12 cellular contexts compared by ENCODE assay signal in the genomic region with DNA sequence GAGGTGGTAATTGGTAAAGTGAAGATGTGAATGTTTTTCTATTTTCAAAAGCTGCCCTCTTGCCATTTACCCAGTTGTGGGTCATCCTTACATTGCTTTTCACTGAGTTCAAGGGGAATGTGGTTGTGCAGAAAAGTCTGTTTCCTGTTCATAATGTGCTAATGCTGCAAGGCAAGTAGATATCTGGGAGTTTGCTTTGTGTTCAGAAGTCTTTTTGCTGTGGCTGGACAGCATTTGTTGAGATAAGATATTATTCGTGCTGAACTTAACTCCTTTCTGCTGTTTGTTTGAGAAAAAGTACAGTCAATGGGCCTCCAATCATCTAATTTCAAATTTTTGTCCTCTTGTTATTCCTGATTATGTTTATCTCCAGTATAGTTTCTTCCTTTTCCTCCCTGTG.
A peak's percentile ranks its signal among the peaks of the same experiment; 100 is the strongest.
DNase-seq lines count a peak whose midpoint lies in the region; ATAC-seq and TF ChIP-seq lines count a peak whose summit lies in the region.
"Had no signal": no experiment of that assay in that cellular context is flagged by ENCODE, and none has a peak within 500 bp of the region (broad histone marks: within the 10 kb centered on the region; RNA-seq: fewer than 3 reads in every experiment).

No MANE protein-coding gene starts in this region.

- peaks cover 3% of the 10 kb centered on the region for H3K9me3 Mint-ChIP-seq in glutamatergic neuron (ENCODE audit: unreplicated experiment)

- H3K4me3 Mint-ChIP-seq in glutamatergic neuron (ENCODE audit: unreplicated experiment), result no peak overlapping the region
- H3K4me3 Mint-ChIP-seq: type B pancreatic cell, WTC11 had no signal

- TF ChIP-seq CTCF in cardiac muscle cell (IDR thresholded peaks at IDR 0.05; ENCODE audit: low read depth, low read length), result no peak
- no peak for TF ChIP-seq CTCF in astrocyte of the spinal cord (IDR thresholded peaks at IDR 0.05; ENCODE audit: low read depth, low read length)
- TF ChIP-seq CTCF in glutamatergic neuron (IDR thresholded peaks at IDR 0.05; ENCODE audit: partially characterized antibody, unreplicated experiment), result no peak
- no peak for TF ChIP-seq CTCF in thoracic aorta (IDR thresholded peaks at IDR 0.05)

- H3K27me3 ChIP-seq in cardiac muscle cell (no peaks in the 10 kb centered on the region), thoracic aorta (replicated peaks; ENCODE audit: insufficient read depth) (no peaks in the 10 kb centered on the region)

- H3K9me3 ChIP-seq in cardiac muscle cell (ENCODE audit: low read depth), result no peaks in the 10 kb centered on the region
- no peaks in the 10 kb centered on the region for H3K9me3 ChIP-seq in thoracic aorta

- peak overlapping the region; percentile 20 for H3K27ac Mint-ChIP-seq in glutamatergic neuron (ENCODE audit: unreplicated experiment)
- H3K27ac Mint-ChIP-seq: type B pancreatic cell had no signal

- in situ Hi-C loops in astrocyte of the spinal cord (cut with HindIII; ENCODE audit: low sequenced_read_pairs), result no loop called here

- H3K27ac ChIP-seq in cardiac muscle cell (peak overlapping the region; percentile 37), thoracic aorta (peak overlapping the region; percentile 91 to 93)

- H3K4me3 ChIP-seq in cardiac muscle cell, result no peak overlapping the region
- no peak overlapping the region for H3K4me3 ChIP-seq in astrocyte of the spinal cord (ENCODE audit: low read depth, low read length)
- H3K4me3 ChIP-seq in thoracic aorta, result no peak overlapping the region

- peaks cover 27% of the 10 kb centered on the region for H3K4me1 ChIP-seq in cardiac muscle cell (ENCODE audit: low read depth)
- H3K4me1 ChIP-seq in thoracic aorta (ENCODE audit: control insufficient read depth in 1 of 2, low read depth in 2 of 2), result peaks cover 59 to 94% of the 10 kb centered on the region in 2 donors

- peaks cover 4% of the 10 kb centered on the region for H3K36me3 ChIP-seq in cardiac muscle cell
- H3K36me3 ChIP-seq in thoracic aorta, result no peaks in the 10 kb centered on the region

- ATAC-seq in left cardiac atrium (no peak), thoracic aorta (ENCODE audit: insufficient number of reproducible peaks, low FRiP score, low read depth) (no peak), GM19328 (IDR thresholded peaks at IDR 0.05; ENCODE audit: unreplicated experiment) (no peak), GM21447 (IDR thresholded peaks at IDR 0.05; ENCODE audit: unreplicated experiment) (no peak)

- no peaks in the 10 kb centered on the region for H3K36me3 Mint-ChIP-seq in glutamatergic neuron (ENCODE audit: unreplicated experiment)
- H3K36me3 Mint-ChIP-seq: WTC11 had no signal

- H3K4me1 Mint-ChIP-seq in glutamatergic neuron (ENCODE audit: low read depth, unreplicated experiment), result peaks cover 34% of the 10 kb centered on the region

- DNase-seq in cardiac muscle cell (ENCODE audit: low read depth in 1 of 2, low spot score in 1 of 2), result peak in 1 of 2 donors; percentile 79
- DNase-seq in left cardiac atrium, result no peak
- peak; percentile 74 for DNase-seq in astrocyte of the spinal cord (ENCODE audit: low read depth, low spot score)
- DNase-seq in glutamatergic neuron, result no peak
- no peak for DNase-seq in thoracic aorta (ENCODE audit: low spot score)
- DNase-seq in NCI-H2081 treated with DMSO at 0.1 percent for 48 hours (lab: John Stamatoyannopoulos, UW), result no peak
- DNase-seq: NCI-H2081; NK-92 treated with Interleukin-12 subunit alpha and Interleukin-12 subunit beta, amount 100 ng/mL, for 24 hours had no signal

- intact Hi-C loops in left cardiac atrium (cut with DNase I), result no loop called here

- peaks cover 1% of the 10 kb centered on the region for H3K27me3 Mint-ChIP-seq in glutamatergic neuron (ENCODE audit: unreplicated experiment)
- H3K27me3 Mint-ChIP-seq: type B pancreatic cell had no signal
